In genomic region chr15:24878153-24878552, GRCh38 we compare ENCODE assay signal across 1 cellular context.
A peak's percentile ranks its signal among the peaks of the same experiment; 100 is the strongest.
TF ChIP-seq lines count a peak whose summit lies in the region.

No MANE protein-coding gene starts in this region.

TF ChIP-seq in HepG2, 621 proteins besides CTCF, POLR2A, EP300 and RAD21 (continued from another document and continues in another):
- TF ChIP-seq SAP130 (CRISPR knock-in tag; IDR thresholded peaks at IDR 0.05; ENCODE audit: low read depth) (peak; percentile 80), PAXIP1 (CRISPR knock-in tag; conservative IDR thresholded peaks at IDR 0.05) (peak; percentile 24; the same call in 1 of the 2 replicates), ZNF20 (CRISPR knock-in tag; IDR thresholded peaks at IDR 0.05) (0 out of 2 replicates have a peak, but pooled peaks have one; percentile 49), ZNF317 (CRISPR knock-in tag; IDR thresholded peaks at IDR 0.05) (peak; percentile 61; the same call in 1 of the 2 replicates), SRSF4 (IDR thresholded peaks at IDR 0.05; ENCODE audit: low read depth, low read length, poor library complexity, severe bottlenecking) (no peak), MYPOP (CRISPR knock-in tag; IDR thresholded peaks at IDR 0.05) (peak; percentile 70; the same call in 1 of the 2 replicates), POLR2AphosphoS5 (IDR thresholded peaks at IDR 0.05; ENCODE audit: low read depth, low read length) (peak; percentile 78), ZZZ3 (CRISPR knock-in tag; IDR thresholded peaks at IDR 0.05; ENCODE audit: borderline replicate concordance) (peak; percentile 91; the same call in 1 of the 2 replicates), HOXA5 (CRISPR knock-in tag; IDR thresholded peaks at IDR 0.05) (no peak), NFKB2 (CRISPR knock-in tag; IDR thresholded peaks at IDR 0.05; ENCODE audit: borderline replicate concordance) (peak; percentile 48; the same call in 1 of the 2 replicates), ARID4A (CRISPR knock-in tag; IDR thresholded peaks at IDR 0.05; ENCODE audit: borderline replicate concordance) (peak; percentile 82), ZIK1 (CRISPR knock-in tag; IDR thresholded peaks at IDR 0.05; ENCODE audit: borderline replicate concordance, low read depth) (no peak), GFI1 (CRISPR knock-in tag; IDR thresholded peaks at IDR 0.05; ENCODE audit: borderline replicate concordance) (0 out of 2 replicates have a peak, but pooled peaks have one; percentile 27), CREM (IDR thresholded peaks at IDR 0.05) (0 out of 2 replicates have a peak, but pooled peaks have one; percentile 24), CREM (CRISPR knock-in tag; IDR thresholded peaks at IDR 0.05) (no peak), RARA (CRISPR knock-in tag; IDR thresholded peaks at IDR 0.05) (peak; percentile 34; the same call in 1 of the 2 replicates), GATAD2A (CRISPR knock-in tag; IDR thresholded peaks at IDR 0.05) (peak; percentile 61), ZFP41 (CRISPR knock-in tag; IDR thresholded peaks at IDR 0.05; ENCODE audit: borderline replicate concordance) (no peak), ZNF503 (CRISPR knock-in tag; IDR thresholded peaks at IDR 0.05) (peak; percentile 32; the same call in 1 of the 2 replicates), ZNF510 (CRISPR knock-in tag; IDR thresholded peaks at IDR 0.05; ENCODE audit: low read depth) (no peak), CCAR2 (optimal IDR thresholded peaks at IDR 0.05; ENCODE audit: low read depth, low read length) (no peak), NRL (CRISPR knock-in tag; IDR thresholded peaks at IDR 0.05; ENCODE audit: borderline replicate concordance) (peak; percentile 68; the same call in 1 of the 2 replicates), KMT2A (CRISPR knock-in tag; IDR thresholded peaks at IDR 0.05) (peak; percentile 75; the same call in 1 of the 2 replicates), ZSCAN31 (CRISPR knock-in tag; IDR thresholded peaks at IDR 0.05; ENCODE audit: low read depth) (no peak), ZBTB49 (CRISPR knock-in tag; IDR thresholded peaks at IDR 0.05; ENCODE audit: borderline replicate concordance) (no peak), ZNF644 (CRISPR knock-in tag; IDR thresholded peaks at IDR 0.05; ENCODE audit: low read depth) (no peak), KLF16 (CRISPR knock-in tag; IDR thresholded peaks at IDR 0.05) (no peak; a peak in 1 of 4 replicates), REPIN1 (CRISPR knock-in tag; IDR thresholded peaks at IDR 0.05; ENCODE audit: borderline replicate concordance, low read depth) (peak; percentile 75; the same call in 1 of the 2 replicates), ZNF574 (CRISPR knock-in tag; IDR thresholded peaks at IDR 0.05) (peak; percentile 88), ZMYM2 (CRISPR knock-in tag; IDR thresholded peaks at IDR 0.05) (no peak), ZNF609 (CRISPR knock-in tag; IDR thresholded peaks at IDR 0.05; ENCODE audit: borderline replicate concordance) (peak; percentile 53; the same call in 1 of the 2 replicates), ZNF703 (CRISPR knock-in tag; IDR thresholded peaks at IDR 0.05; ENCODE audit: borderline replicate concordance) (0 out of 2 replicates have a peak, but pooled peaks have one; percentile 40), SOX6 (IDR thresholded peaks at IDR 0.05) (no peak), SOX6 (CRISPR knock-in tag; IDR thresholded peaks at IDR 0.05) (peak; percentile 66), EHMT2 (IDR thresholded peaks at IDR 0.05; ENCODE audit: borderline replicate concordance, low read depth, low read length) (0 out of 2 replicates have a peak, but pooled peaks have one; percentile 55), ZNF34 (CRISPR knock-in tag; IDR thresholded peaks at IDR 0.05; ENCODE audit: borderline replicate concordance) (0 out of 2 replicates have a peak, but pooled peaks have one; percentile 37), GTF3A (CRISPR knock-in tag; conservative IDR thresholded peaks at IDR 0.05) (no peak), ZNF616 (CRISPR knock-in tag; IDR thresholded peaks at IDR 0.05; ENCODE audit: low read depth) (no peak)
